1 cellular context compared by ENCODE assay signal in the genomic region with DNA sequence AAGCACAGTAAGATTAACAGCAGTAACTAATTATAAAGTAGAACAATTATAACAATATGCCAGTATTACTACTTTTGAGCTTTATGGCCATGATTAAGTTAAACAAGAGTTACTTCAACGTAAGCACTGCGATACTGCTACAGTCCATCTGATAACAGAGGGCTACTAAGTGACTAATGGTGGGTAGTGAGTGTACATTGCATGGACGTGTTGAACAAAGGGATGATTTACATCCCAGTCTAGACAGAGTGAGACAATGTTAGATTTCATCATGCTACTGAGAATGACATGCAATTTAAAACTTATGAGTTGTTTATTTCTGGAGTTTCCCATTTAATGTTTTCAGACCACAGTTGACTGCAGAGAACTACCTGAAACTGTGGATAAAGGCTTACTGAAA.
A peak's percentile ranks its signal among the peaks of the same experiment; 100 is the strongest.
TF ChIP-seq lines count a peak whose summit lies in the region.

No MANE protein-coding gene starts in this region.

TF ChIP-seq in K562, 482 proteins besides CTCF, POLR2A, EP300 and RAD21 (continued from another document and continues in another):
- TF ChIP-seq, protein P1, sequence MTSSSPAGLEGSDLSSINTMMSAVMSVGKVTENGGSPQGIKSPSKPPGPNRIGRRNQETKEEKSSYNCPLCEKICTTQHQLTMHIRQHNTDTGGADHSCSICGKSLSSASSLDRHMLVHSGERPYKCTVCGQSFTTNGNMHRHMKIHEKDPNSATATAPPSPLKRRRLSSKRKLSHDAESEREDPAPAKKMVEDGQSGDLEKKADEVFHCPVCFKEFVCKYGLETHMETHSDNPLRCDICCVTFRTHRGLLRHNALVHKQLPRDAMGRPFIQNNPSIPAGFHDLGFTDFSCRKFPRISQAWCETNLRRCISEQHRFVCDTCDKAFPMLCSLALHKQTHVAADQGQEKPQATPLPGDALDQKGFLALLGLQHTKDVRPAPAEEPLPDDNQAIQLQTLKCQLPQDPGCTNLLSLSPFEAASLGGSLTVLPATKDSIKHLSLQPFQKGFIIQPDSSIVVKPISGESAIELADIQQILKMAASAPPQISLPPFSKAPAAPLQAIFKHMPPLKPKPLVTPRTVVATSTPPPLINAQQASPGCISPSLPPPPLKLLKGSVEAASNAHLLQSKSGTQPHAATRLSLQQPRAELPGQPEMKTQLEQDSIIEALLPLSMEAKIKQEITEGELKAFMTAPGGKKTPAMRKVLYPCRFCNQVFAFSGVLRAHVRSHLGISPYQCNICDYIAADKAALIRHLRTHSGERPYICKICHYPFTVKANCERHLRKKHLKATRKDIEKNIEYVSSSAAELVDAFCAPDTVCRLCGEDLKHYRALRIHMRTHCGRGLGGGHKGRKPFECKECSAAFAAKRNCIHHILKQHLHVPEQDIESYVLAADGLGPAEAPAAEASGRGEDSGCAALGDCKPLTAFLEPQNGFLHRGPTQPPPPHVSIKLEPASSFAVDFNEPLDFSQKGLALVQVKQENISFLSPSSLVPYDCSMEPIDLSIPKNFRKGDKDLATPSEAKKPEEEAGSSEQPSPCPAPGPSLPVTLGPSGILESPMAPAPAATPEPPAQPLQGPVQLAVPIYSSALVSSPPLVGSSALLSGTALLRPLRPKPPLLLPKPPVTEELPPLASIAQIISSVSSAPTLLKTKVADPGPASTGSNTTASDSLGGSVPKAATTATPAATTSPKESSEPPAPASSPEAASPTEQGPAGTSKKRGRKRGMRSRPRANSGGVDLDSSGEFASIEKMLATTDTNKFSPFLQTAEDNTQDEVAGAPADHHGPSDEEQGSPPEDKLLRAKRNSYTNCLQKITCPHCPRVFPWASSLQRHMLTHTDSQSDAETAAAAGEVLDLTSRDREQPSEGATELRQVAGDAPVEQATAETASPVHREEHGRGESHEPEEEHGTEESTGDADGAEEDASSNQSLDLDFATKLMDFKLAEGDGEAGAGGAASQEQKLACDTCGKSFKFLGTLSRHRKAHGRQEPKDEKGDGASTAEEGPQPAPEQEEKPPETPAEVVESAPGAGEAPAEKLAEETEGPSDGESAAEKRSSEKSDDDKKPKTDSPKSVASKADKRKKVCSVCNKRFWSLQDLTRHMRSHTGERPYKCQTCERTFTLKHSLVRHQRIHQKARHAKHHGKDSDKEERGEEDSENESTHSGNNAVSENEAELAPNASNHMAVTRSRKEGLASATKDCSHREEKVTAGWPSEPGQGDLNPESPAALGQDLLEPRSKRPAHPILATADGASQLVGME (CRISPR knock-in tag; IDR thresholded peaks at IDR 0.05) = no peak
- TF ChIP-seq CREM (IDR thresholded peaks at IDR 0.05; ENCODE audit: low read depth) (peak; percentile 39; the same call in 1 of the 2 replicates), ATF1 (CRISPR knock-in tag; IDR thresholded peaks at IDR 0.05) (no peak), ATF1 (tag; IDR thresholded peaks at IDR 0.05) (peak; percentile 47), MTA3 (IDR thresholded peaks at IDR 0.05; ENCODE audit: borderline replicate concordance) (no peak), FOSL1 (tag; conservative IDR thresholded peaks at IDR 0.05) (peak; percentile 95), DPF2 (IDR thresholded peaks at IDR 0.05) (peak; percentile 64), KAT8 (IDR thresholded peaks at IDR 0.05; ENCODE audit: low read depth) (no peak), MAFG (tag; conservative IDR thresholded peaks at IDR 0.05) (peak; percentile 68), CEBPB (tag; IDR thresholded peaks at IDR 0.05) (peak; percentile 77), DIDO1 (tag; IDR thresholded peaks at IDR 0.05; ENCODE audit: low read depth) (peak; percentile 50; the same call in 1 of the 2 replicates), MEF2A (IDR thresholded peaks at IDR 0.05; ENCODE audit: control insufficient read depth, low read depth, low read length) (no peak), FOXK2 (conservative IDR thresholded peaks at IDR 0.05 in 1 of 2, IDR thresholded peaks at IDR 0.05 in 1 of 2; ENCODE audit: low read depth in 2 of 2) (peak in 1 of 2 experiments; percentile 37; a peak in 1 of 4 replicates), SMAD4 (CRISPR knock-in tag; conservative IDR thresholded peaks at IDR 0.05) (peak; percentile 98), ARID1B (IDR thresholded peaks at IDR 0.05) (peak; percentile 63; the same call in 1 of the 2 replicates), KAT2B (IDR thresholded peaks at IDR 0.05; ENCODE audit: low read depth, low read length) (no peak), ATF7 (IDR thresholded peaks at IDR 0.05) (peak; percentile 55; the same call in 1 of the 2 replicates), FOXJ2 (tag; IDR thresholded peaks at IDR 0.05) (0 out of 2 replicates have a peak, but pooled peaks have one; percentile 19), CCAR2 (IDR thresholded peaks at IDR 0.05; ENCODE audit: low read depth, low read length) (no peak), SMARCC2 (IDR thresholded peaks at IDR 0.05; ENCODE audit: low read depth) (peak; percentile 63; the same call in 1 of the 2 replicates), C11orf30 (IDR thresholded peaks at IDR 0.05; ENCODE audit: low read depth) (peak; percentile 38; the same call in 1 of the 2 replicates), ZBTB8A (IDR thresholded peaks at IDR 0.05; ENCODE audit: partially characterized antibody) (no peak), SOX6 (IDR thresholded peaks at IDR 0.05) (peak; percentile 97), NCOR1 (IDR thresholded peaks at IDR 0.05) (peak; percentile 64; the same call in 1 of the 2 replicates), SMARCE1 (IDR thresholded peaks at IDR 0.05) (peak; percentile 49; the same call in 1 of the 2 replicates), TRIM24 (IDR thresholded peaks at IDR 0.05) (peak in 1 of 2 experiments; percentile 84; a peak in 1 of 4 replicates), ZBTB1 (CRISPR knock-in tag; IDR thresholded peaks at IDR 0.05; ENCODE audit: borderline replicate concordance, low read depth) (no peak), MEIS2 (IDR thresholded peaks at IDR 0.05; ENCODE audit: partially characterized antibody) (peak; percentile 97), SMAD3 (CRISPR knock-in tag; conservative IDR thresholded peaks at IDR 0.05) (0 out of 2 replicates have a peak, but pooled peaks have one; percentile 27), CEBPG (CRISPR knock-in tag; IDR thresholded peaks at IDR 0.05) (no peak), CEBPG (tag; conservative IDR thresholded peaks at IDR 0.05 in 1 of 2, IDR thresholded peaks at IDR 0.05 in 1 of 2) (peak; percentile 84 to 97), SMARCA4 (IDR thresholded peaks at IDR 0.05) (peak; percentile 45; the same call in 1 of the 2 replicates), CTBP1 (IDR thresholded peaks at IDR 0.05; ENCODE audit: borderline replicate concordance) (0 out of 2 replicates have a peak, but pooled peaks have one; percentile 19), TBL1XR1 (IDR thresholded peaks at IDR 0.05; ENCODE audit: low read length in 2 of 2) (peak in 1 of 2 experiments; percentile 18; a peak in 1 of 4 replicates), TCF7L2 (IDR thresholded peaks at IDR 0.05; ENCODE audit: low read depth, low read length) (no peak)
- TF ChIP-seq, protein P2, sequence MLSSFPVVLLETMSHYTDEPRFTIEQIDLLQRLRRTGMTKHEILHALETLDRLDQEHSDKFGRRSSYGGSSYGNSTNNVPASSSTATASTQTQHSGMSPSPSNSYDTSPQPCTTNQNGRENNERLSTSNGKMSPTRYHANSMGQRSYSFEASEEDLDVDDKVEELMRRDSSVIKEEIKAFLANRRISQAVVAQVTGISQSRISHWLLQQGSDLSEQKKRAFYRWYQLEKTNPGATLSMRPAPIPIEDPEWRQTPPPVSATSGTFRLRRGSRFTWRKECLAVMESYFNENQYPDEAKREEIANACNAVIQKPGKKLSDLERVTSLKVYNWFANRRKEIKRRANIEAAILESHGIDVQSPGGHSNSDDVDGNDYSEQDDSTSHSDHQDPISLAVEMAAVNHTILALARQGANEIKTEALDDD (IDR thresholded peaks at IDR 0.05) = peak; percentile 68; the same call in 1 of the 2 replicates
- TF ChIP-seq, protein P3, sequence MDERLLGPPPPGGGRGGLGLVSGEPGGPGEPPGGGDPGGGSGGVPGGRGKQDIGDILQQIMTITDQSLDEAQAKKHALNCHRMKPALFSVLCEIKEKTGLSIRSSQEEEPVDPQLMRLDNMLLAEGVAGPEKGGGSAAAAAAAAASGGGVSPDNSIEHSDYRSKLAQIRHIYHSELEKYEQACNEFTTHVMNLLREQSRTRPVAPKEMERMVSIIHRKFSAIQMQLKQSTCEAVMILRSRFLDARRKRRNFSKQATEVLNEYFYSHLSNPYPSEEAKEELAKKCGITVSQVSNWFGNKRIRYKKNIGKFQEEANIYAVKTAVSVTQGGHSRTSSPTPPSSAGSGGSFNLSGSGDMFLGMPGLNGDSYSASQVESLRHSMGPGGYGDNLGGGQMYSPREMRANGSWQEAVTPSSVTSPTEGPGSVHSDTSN (CRISPR knock-in tag; IDR thresholded peaks at IDR 0.05; ENCODE audit: low read depth) = no peak; the same call in 1 of the 2 replicates
- TF ChIP-seq, protein P3 (tag; conservative IDR thresholded peaks at IDR 0.05; ENCODE audit: low read depth) = peak; percentile 92
- TF ChIP-seq, protein P4, sequence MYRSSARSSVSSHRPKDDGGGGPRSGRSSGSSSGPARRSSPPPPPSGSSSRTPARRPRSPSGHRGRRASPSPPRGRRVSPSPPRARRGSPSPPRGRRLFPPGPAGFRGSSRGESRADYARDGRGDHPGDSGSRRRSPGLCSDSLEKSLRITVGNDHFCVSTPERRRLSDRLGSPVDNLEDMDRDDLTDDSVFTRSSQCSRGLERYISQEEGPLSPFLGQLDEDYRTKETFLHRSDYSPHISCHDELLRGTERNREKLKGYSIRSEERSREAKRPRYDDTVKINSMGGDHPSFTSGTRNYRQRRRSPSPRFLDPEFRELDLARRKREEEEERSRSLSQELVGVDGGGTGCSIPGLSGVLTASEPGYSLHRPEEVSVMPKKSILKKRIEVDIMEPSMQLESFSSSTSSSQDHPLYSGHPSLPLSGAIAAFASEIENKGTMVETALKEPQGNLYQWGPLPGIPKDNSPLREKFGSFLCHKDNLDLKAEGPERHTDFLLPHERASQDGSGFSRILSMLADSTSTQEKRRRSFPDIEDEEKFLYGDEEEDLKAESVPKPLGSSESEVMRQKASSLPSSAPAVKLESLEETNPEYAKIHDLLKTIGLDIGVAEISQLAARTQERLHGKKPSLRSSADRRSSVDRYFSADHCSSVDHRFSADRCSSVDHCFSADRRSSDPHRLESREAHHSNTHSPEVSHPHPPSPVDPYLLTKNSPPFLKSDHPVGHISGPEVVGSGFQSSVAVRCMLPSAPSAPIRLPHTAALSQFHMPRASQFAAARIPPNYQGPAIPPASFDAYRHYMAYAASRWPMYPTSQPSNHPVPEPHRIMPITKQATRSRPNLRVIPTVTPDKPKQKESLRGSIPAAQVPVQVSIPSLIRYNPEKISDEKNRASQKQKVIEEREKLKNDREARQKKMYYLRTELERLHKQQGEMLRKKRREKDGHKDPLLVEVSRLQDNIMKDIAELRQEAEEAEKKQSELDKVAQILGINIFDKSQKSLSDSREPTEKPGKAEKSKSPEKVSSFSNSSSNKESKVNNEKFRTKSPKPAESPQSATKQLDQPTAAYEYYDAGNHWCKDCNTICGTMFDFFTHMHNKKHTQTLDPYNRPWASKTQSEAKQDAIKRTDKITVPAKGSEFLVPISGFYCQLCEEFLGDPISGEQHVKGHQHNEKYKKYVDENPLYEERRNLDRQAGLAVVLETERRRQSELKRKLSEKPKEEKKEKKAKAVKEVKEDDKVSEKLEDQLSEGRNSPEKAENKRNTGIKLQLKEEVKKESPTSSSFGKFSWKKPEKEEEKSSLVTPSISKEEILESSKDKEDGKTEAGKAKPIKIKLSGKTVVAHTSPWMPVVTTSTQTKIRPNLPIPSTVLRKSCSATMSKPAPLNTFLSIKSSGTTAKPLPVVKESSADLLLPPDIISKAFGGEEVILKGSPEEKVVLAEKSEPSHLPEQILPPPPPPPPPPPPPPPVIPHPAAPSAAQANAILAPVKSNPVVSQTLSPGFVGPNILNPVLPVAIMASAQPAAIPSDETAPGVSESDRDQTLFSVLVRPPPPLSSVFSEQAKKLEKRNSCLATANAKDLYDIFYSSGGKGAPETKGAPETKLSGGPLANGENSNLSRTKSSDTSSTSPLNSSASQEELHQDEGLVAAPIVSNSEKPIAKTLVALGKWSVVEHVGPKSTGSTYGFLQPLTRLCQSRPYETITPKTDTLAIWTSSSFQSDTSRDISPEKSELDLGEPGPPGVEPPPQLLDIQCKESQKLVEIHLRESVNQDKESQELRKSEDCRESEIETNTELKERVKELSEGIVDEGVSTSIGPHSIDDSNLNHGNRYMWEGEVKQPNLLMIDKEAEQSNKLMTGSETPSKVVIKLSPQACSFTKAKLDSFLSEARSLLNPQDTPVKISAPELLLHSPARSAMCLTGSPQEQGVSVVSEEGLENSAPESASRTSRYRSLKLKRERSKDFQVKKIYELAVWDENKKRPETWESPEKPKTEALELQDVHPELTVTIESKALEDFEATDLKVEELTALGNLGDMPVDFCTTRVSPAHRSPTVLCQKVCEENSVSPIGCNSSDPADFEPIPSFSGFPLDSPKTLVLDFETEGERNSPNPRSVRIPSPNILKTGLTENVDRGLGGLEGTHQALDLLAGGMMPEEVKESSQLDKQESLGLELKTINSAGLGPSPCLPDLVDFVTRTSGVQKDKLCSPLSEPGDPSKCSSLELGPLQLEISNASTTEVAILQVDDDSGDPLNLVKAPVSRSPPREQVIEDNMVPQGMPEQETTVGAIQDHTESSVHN (IDR thresholded peaks at IDR 0.05; ENCODE audit: borderline replicate concordance in 1 of 2, low read depth in 1 of 2) = peak in 1 of 2 experiments; percentile 80; a peak in 2 of 4 replicates
- TF ChIP-seq, protein P5, sequence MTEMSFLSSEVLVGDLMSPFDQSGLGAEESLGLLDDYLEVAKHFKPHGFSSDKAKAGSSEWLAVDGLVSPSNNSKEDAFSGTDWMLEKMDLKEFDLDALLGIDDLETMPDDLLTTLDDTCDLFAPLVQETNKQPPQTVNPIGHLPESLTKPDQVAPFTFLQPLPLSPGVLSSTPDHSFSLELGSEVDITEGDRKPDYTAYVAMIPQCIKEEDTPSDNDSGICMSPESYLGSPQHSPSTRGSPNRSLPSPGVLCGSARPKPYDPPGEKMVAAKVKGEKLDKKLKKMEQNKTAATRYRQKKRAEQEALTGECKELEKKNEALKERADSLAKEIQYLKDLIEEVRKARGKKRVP (CRISPR knock-in tag; IDR thresholded peaks at IDR 0.05) = peak; percentile 80; the same call in 1 of the 2 replicates
- TF ChIP-seq, protein P6, sequence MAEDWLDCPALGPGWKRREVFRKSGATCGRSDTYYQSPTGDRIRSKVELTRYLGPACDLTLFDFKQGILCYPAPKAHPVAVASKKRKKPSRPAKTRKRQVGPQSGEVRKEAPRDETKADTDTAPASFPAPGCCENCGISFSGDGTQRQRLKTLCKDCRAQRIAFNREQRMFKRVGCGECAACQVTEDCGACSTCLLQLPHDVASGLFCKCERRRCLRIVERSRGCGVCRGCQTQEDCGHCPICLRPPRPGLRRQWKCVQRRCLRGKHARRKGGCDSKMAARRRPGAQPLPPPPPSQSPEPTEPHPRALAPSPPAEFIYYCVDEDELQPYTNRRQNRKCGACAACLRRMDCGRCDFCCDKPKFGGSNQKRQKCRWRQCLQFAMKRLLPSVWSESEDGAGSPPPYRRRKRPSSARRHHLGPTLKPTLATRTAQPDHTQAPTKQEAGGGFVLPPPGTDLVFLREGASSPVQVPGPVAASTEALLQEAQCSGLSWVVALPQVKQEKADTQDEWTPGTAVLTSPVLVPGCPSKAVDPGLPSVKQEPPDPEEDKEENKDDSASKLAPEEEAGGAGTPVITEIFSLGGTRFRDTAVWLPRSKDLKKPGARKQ (CRISPR knock-in tag; IDR thresholded peaks at IDR 0.05) = no peak
